In genomic region chr7:68438811-68439210, GRCh38 we compare ENCODE assay signal across 2 cellular contexts.
TF ChIP-seq lines count a peak whose summit lies in the region.

No MANE protein-coding gene starts in this region.

TF ChIP-seq in SK-N-SH treated with all-trans-retinoic acid at 6 μM for 48 hours, 23 proteins besides CTCF, POLR2A, EP300 and RAD21 (continued from another document):
- no peak for TF ChIP-seq PATZ1 (CRISPR knock-in tag; IDR thresholded peaks at IDR 0.05; ENCODE audit: borderline replicate concordance)
- TF ChIP-seq BACH2 (CRISPR knock-in tag; IDR thresholded peaks at IDR 0.05; ENCODE audit: borderline replicate concordance): no peak
- 0 out of 2 replicates have a peak, but pooled peaks have one; percentile 24 for TF ChIP-seq ZNF70 (CRISPR knock-in tag; IDR thresholded peaks at IDR 0.05)
- TF ChIP-seq POU6F1 (CRISPR knock-in tag; IDR thresholded peaks at IDR 0.05; ENCODE audit: borderline replicate concordance, low read depth): no peak
- TF ChIP-seq RARB (CRISPR knock-in tag; IDR thresholded peaks at IDR 0.05): no peak
- TF ChIP-seq PPARA (CRISPR knock-in tag; IDR thresholded peaks at IDR 0.05; ENCODE audit: borderline replicate concordance): no peak
- no peak for TF ChIP-seq CREB5 (CRISPR knock-in tag; IDR thresholded peaks at IDR 0.05; ENCODE audit: low read depth)
- no peak for TF ChIP-seq TOX (CRISPR knock-in tag; IDR thresholded peaks at IDR 0.05; ENCODE audit: borderline replicate concordance)
- TF ChIP-seq CSDC2 (CRISPR knock-in tag; IDR thresholded peaks at IDR 0.05): no peak
- TF ChIP-seq ZFP3 (CRISPR knock-in tag; IDR thresholded peaks at IDR 0.05): no peak
- no peak for TF ChIP-seq CSRNP3 (CRISPR knock-in tag; IDR thresholded peaks at IDR 0.05)
- TF ChIP-seq ZFP30 (CRISPR knock-in tag; IDR thresholded peaks at IDR 0.05): no peak
- TF ChIP-seq ZNF8 (CRISPR knock-in tag; IDR thresholded peaks at IDR 0.05): peak; percentile 92
- TF ChIP-seq OSR1 (CRISPR knock-in tag; IDR thresholded peaks at IDR 0.05): no peak

TF ChIP-seq in SK-N-SH, 30 proteins besides CTCF, POLR2A, EP300 and RAD21 (continued from another document):
- TF ChIP-seq MAX (IDR thresholded peaks at IDR 0.05; ENCODE audit: low read depth) (no peak), NRF1 (IDR thresholded peaks at IDR 0.05; ENCODE audit: low read depth, low read length) (no peak), POLR2AphosphoS5 (IDR thresholded peaks at IDR 0.05; ENCODE audit: low read depth, low read length) (no peak), GATA2 (CRISPR knock-in tag; IDR thresholded peaks at IDR 0.05) (no peak), REST (IDR thresholded peaks at IDR 0.05; ENCODE audit: low read depth, low read length) (no peak), ELF1 (IDR thresholded peaks at IDR 0.05) (no peak), SMC3 (IDR thresholded peaks at IDR 0.05; ENCODE audit: low read depth, low read length) (no peak), EZH2phosphoT487 (IDR thresholded peaks at IDR 0.05; ENCODE audit: borderline replicate concordance, low read depth) (no peak), FOXM1 (IDR thresholded peaks at IDR 0.05; ENCODE audit: low read depth) (no peak), NFIC (IDR thresholded peaks at IDR 0.05; ENCODE audit: borderline replicate concordance) (no peak), RXRA (IDR thresholded peaks at IDR 0.05; ENCODE audit: borderline replicate concordance, low read depth) (no peak), TCF12 (IDR thresholded peaks at IDR 0.05) (no peak), PBX3 (IDR thresholded peaks at IDR 0.05) (no peak)
- TF ChIP-seq, protein P1, sequence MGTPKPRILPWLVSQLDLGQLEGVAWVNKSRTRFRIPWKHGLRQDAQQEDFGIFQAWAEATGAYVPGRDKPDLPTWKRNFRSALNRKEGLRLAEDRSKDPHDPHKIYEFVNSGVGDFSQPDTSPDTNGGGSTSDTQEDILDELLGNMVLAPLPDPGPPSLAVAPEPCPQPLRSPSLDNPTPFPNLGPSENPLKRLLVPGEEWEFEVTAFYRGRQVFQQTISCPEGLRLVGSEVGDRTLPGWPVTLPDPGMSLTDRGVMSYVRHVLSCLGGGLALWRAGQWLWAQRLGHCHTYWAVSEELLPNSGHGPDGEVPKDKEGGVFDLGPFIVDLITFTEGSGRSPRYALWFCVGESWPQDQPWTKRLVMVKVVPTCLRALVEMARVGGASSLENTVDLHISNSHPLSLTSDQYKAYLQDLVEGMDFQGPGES (IDR thresholded peaks at IDR 0.05; ENCODE audit: low read depth, low read length): no peak
- TF ChIP-seq, protein P2, sequence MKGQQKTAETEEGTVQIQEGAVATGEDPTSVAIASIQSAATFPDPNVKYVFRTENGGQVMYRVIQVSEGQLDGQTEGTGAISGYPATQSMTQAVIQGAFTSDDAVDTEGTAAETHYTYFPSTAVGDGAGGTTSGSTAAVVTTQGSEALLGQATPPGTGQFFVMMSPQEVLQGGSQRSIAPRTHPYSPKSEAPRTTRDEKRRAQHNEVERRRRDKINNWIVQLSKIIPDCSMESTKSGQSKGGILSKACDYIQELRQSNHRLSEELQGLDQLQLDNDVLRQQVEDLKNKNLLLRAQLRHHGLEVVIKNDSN (IDR thresholded peaks at IDR 0.05; ENCODE audit: borderline replicate concordance, low read depth): no peak
TF ChIP-seq in SK-N-SH: peak in this region for 0.
